In genomic region chr2:225037374-225038075, GRCh38 we compare ENCODE assay signal across 16 cellular contexts. TPM values are rescaled to one million over a fixed set of nuclear protein-coding genes. Genes with fewer than 3 reads are reported as not detected.
DNase-seq lines count a peak whose midpoint lies in the region; ATAC-seq, FAIRE-seq and TF ChIP-seq lines count a peak whose summit lies in the region.
"Had no signal": no experiment of that assay in that cellular context is flagged by ENCODE, and none has a peak within 500 bp of the region (broad histone marks: within the 10 kb centered on the region; RNA-seq: fewer than 3 reads in every experiment).

No MANE protein-coding gene starts in this region.

- SMC1A ChIA-PET in GM12878 (lab: Charles Lee; ENCODE audit: uncharacterized antibody, unreplicated experiment) = interaction anchor here (1.0 to 6.6 kb wide), 7 partner anchors 11 to 98 kb away, joined by 3 to 53 read pairs (median 6); no protein-coding TSS in a partner anchor

- no peak for TF ChIP-seq CTCF in GM12878 (IDR thresholded peaks at IDR 0.05 in 2 of 3, conservative IDR thresholded peaks at IDR 0.05 in 1 of 3; ENCODE audit: control insufficient read depth in 2 of 3, extremely low read depth in 1 of 3, insufficient read depth in 1 of 3, low read depth in 3 of 3, low read length in 3 of 3)

- no peaks in the 10 kb centered on the region for H4K20me1 ChIP-seq in GM12878 (ENCODE audit: control insufficient read depth, insufficient read depth)

- POLR2A ChIA-PET in GM12878 (lab: Charles Lee) = interaction anchor here (1.7 kb wide), 1 partner anchor 31 kb away, joined by 8 read pairs; no protein-coding TSS in a partner anchor

- WGBS in GM12878 (ENCODE audit: insufficient coverage, insufficient replicate concordance, low lambda C conversion rate, missing lambda C conversion rate) = 46% methylated on average over 4 of the region's 4 CpGs

- intact Hi-C loops in GM12878 (cut with micrococcal nuclease; ENCODE audit: unreplicated experiment) = no loop called here

- DNase-seq in SIG-M5 treated with dmso at 0.1 percent for 504 hours (lab: John Stamatoyannopoulos, UW; ENCODE audit: unreplicated experiment) (peak; percentile 51), SIG-M5 (lab: John Stamatoyannopoulos, UW) (no peak), NOMO-1 (lab: John Stamatoyannopoulos, UW; ENCODE audit: unreplicated experiment in 2 of 2) (peak; percentile 30 to 58), GM12878 (ENCODE audit: low read depth, low spot score) (no peak), pons (ENCODE audit: low spot score) (peak; percentile 29), NCI-H748 treated with DMSO at 0.1 percent for 48 hours (lab: John Stamatoyannopoulos, UW) (no peak), NCI-H748 (lab: John Stamatoyannopoulos, UW; ENCODE audit: unreplicated experiment) (no peak), DMS53 (lab: John Stamatoyannopoulos, UW) (no peak)
- DNase-seq: midbrain, NCI-H187, NCI-H82, retina, thyroid gland had no signal

- H3K4me2 ChIP-seq in GM12878 (ENCODE audit: control insufficient read depth, insufficient read depth) = peak overlapping the region; percentile 99

- H3K27ac ChIP-seq in GM12878 (ENCODE audit: control insufficient read depth, insufficient read depth) = peak overlapping the region; percentile 98
- H3K27ac ChIP-seq: 22Rv1, ascending aorta, thyroid gland had no signal

- in situ Hi-C loops in GM12878 (cut with MboI) = no loop called here

- H2AFZ ChIP-seq in GM12878 (ENCODE audit: control insufficient read depth, low read depth, low read length) = peak overlapping the region; percentile 61

- H3K9ac ChIP-seq in GM12878 (ENCODE audit: control insufficient read depth, insufficient read depth, low read length) = peak overlapping the region; percentile 65

- no peak for TF ChIP-seq RAD21 in GM12878 (IDR thresholded peaks at IDR 0.05; ENCODE audit: insufficient read depth, low read depth, low read length)

- no peaks in the 10 kb centered on the region for H3K9me3 ChIP-seq in GM12878 (replicated peaks; ENCODE audit: control insufficient read depth, insufficient read depth, low read length)
- H3K9me3 ChIP-seq: ascending aorta, thyroid gland had no signal

- TF ChIP-seq POLR2A in GM12878 (IDR thresholded peaks at IDR 0.05; ENCODE audit: low read depth, low read length) = no peak

- peaks cover 89% of the 10 kb centered on the region for H3K79me2 ChIP-seq in GM12878 (ENCODE audit: control insufficient read depth, insufficient read depth, low read length)

- no peaks in the 10 kb centered on the region for H3K27me3 ChIP-seq in GM12878 (replicated peaks in 1 of 2; ENCODE audit: control insufficient read depth in 2 of 2, insufficient read depth in 2 of 2, low read length in 1 of 2)
- H3K27me3 ChIP-seq: ascending aorta, thyroid gland had no signal

- no peak for ATAC-seq in GM12878

- H3K4me1 ChIP-seq in GM12878 (ENCODE audit: control insufficient read depth, insufficient read depth, low read length) = peaks cover 10% of the 10 kb centered on the region
- H3K4me1 ChIP-seq: ascending aorta had no signal

- no TSS peak for BruUV-seq in GM12878 (replicated peaks; lab: Mats Ljungman, UMichigan)

- H3K4me3 ChIP-seq in GM12878 = peak overlapping the region; percentile 92; the same call in 1 of the 2 replicates
- H3K4me3 ChIP-seq: ascending aorta, thyroid gland had no signal

- TF ChIP-seq EP300 in GM12878 (IDR thresholded peaks at IDR 0.05; ENCODE audit: borderline replicate concordance in 1 of 2, control insufficient read depth in 1 of 2, low read depth in 2 of 2, low read length in 2 of 2) = peak; percentile 18 to 58; a peak in 2 of 4 replicates

- RAD21 ChIA-PET in GM12878 (lab: Charles Lee; ENCODE audit: unreplicated experiment) = interaction anchor here (0.7 to 7.2 kb wide), 8 partner anchors 15 to 93 kb away, joined by 3 to 47 read pairs (median 7); no protein-coding TSS in a partner anchor

- CTCF ChIA-PET in GM12878 (lab: Yijun Ruan, JAX) = interaction anchor here (1.7 to 3.2 kb wide), 3 partner anchors 24 to 35 kb away, joined by 5 to 15 read pairs (median 6); no protein-coding TSS in a partner anchor

- FAIRE-seq in GM12878 (lab: Jason Lieb, UNC) = no peak
- FAIRE-seq: HTR-8/SVneo had no signal

- H3K36me3 ChIP-seq in GM12878 (ENCODE audit: control insufficient read depth in 2 of 2, insufficient read depth in 2 of 2, low read length in 1 of 2) = no peaks in the 10 kb centered on the region; a peak in 1 of 4 replicates
- H3K36me3 ChIP-seq: ascending aorta, thyroid gland had no signal

TF ChIP-seq in GM12878, 131 proteins besides CTCF, POLR2A, EP300 and RAD21 (continues in another document):
- TF ChIP-seq RBBP5 (conservative IDR thresholded peaks at IDR 0.05) (no peak), ZNF24 (IDR thresholded peaks at IDR 0.05) (peak; percentile 95), NFIC (IDR thresholded peaks at IDR 0.05; ENCODE audit: low read depth, low read length) (peak; percentile 15; the same call in 1 of the 2 replicates), SMARCA5 (IDR thresholded peaks at IDR 0.05) (peak; percentile 53; the same call in 1 of the 2 replicates), BMI1 (IDR thresholded peaks at IDR 0.05; ENCODE audit: borderline replicate concordance) (no peak), TCF7 (IDR thresholded peaks at IDR 0.05; ENCODE audit: borderline replicate concordance) (peak; percentile 76; the same call in 1 of the 2 replicates), SIN3A (IDR thresholded peaks at IDR 0.05; ENCODE audit: low read depth, low read length) (0 out of 2 replicates have a peak, but pooled peaks have one; percentile 10), SP1 (IDR thresholded peaks at IDR 0.05; ENCODE audit: low read depth, low read length) (no peak), CEBPB (IDR thresholded peaks at IDR 0.05; ENCODE audit: borderline replicate concordance in 1 of 2, low read depth in 2 of 2, low read length in 2 of 2) (no peak), STAT1 (conservative IDR thresholded peaks at IDR 0.05) (no peak), HSF1 (IDR thresholded peaks at IDR 0.05; ENCODE audit: low read depth, low read length) (peak; percentile 86; the same call in 1 of the 2 replicates), CREM (IDR thresholded peaks at IDR 0.05; ENCODE audit: low read depth) (no peak), IRF4 (IDR thresholded peaks at IDR 0.05; ENCODE audit: low read depth, low read length) (0 out of 2 replicates have a peak, but pooled peaks have one; percentile 5)
- TF ChIP-seq, protein P1, sequence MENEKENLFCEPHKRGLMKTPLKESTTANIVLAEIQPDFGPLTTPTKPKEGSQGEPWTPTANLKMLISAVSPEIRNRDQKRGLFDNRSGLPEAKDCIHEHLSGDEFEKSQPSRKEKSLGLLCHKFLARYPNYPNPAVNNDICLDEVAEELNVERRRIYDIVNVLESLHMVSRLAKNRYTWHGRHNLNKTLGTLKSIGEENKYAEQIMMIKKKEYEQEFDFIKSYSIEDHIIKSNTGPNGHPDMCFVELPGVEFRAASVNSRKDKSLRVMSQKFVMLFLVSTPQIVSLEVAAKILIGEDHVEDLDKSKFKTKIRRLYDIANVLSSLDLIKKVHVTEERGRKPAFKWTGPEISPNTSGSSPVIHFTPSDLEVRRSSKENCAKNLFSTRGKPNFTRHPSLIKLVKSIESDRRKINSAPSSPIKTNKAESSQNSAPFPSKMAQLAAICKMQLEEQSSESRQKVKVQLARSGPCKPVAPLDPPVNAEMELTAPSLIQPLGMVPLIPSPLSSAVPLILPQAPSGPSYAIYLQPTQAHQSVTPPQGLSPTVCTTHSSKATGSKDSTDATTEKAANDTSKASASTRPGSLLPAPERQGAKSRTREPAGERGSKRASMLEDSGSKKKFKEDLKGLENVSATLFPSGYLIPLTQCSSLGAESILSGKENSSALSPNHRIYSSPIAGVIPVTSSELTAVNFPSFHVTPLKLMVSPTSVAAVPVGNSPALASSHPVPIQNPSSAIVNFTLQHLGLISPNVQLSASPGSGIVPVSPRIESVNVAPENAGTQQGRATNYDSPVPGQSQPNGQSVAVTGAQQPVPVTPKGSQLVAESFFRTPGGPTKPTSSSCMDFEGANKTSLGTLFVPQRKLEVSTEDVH (IDR thresholded peaks at IDR 0.05; ENCODE audit: low read depth, partially characterized antibody) = no peak

RNA-seq across cellular contexts. Expression of gene DOCK10, which starts 4.7 kb away (rescaled TPM):
- total RNA-seq in GM12878 (2013; cell fraction: nucleolus; rRNA removed) = 386 and 419 TPM in 2 replicates
- 91.7 and 97.4 TPM in 2 replicates for total RNA-seq in GM12878 (2014; rRNA removed)
- 104 and 105 TPM in 2 replicates for total RNA-seq in GM12878 (2014; rRNA removed; fragmentation: Illumina TruSeq; extraction: Trizol)
- total RNA-seq in GM12878 (2021) = 81.5 and 90.8 TPM in 2 replicates
- polyA plus RNA-seq in GM12878 (2011; ENCODE audit: low read depth) = 21.0 TPM
- 120 and 130 TPM in 2 replicates for polyA plus RNA-seq in GM12878 (2011; rRNA removed)
- polyA plus RNA-seq in GM12878 (2011; cell fraction: cytosol; rRNA removed) = 58.3 and 79.4 TPM in 2 replicates
- polyA plus RNA-seq in GM12878 (2011; cell fraction: nucleus; rRNA removed) = 189 and 242 TPM in 2 replicates
- 32.8 and 44.7 TPM in 2 replicates for polyA plus RNA-seq in GM12878 (2012)
- polyA plus RNA-seq in GM12878 (2014; fragmentation: Illumina TruSeq; extraction: Trizol) = 81.5 and 109 TPM in 2 replicates
- 10 to 100 TPM; 16.9 to 17.8 TPM for polyA plus RNA-seq in GM12878 (2014; fragmentation: Nextera tagmentation; extraction: Ambion mirVana)
- 73.2 and 80.1 TPM in 2 replicates for polyA plus RNA-seq in GM12878 (2014; rRNA removed)
- 10 to 100 TPM; 31.0 to 37.5 TPM for polyA plus RNA-seq in GM12878 (2016; fragmentation: Nextera tagmentation; extraction: Ambion mirVana)
- polyA minus RNA-seq in GM12878 (2011; rRNA and poly(A)+ RNA removed) = 237 and 253 TPM in 2 replicates
- polyA minus RNA-seq in GM12878 (2011; cell fraction: cytosol; rRNA and poly(A)+ RNA removed) = 44.0 and 57.5 TPM in 2 replicates
- 159 and 286 TPM in 2 replicates for polyA minus RNA-seq in GM12878 (2011; cell fraction: nucleus; rRNA and poly(A)+ RNA removed)

Comparison
In these comparisons a context has a peak if more than half of its experiments do, and no peak if none do; other contexts are left out.
1. DNase-seq: peak in SIG-M5 treated with dmso at 0.1 percent for 504 hours (single experiment), NOMO-1 (2 of 2) and pons (single experiment); none in SIG-M5 (single experiment), GM12878 (single experiment), NCI-H748 treated with DMSO at 0.1 percent for 48 hours (single experiment), NCI-H748 (single experiment) and DMS53 (single experiment).